Comparison of ENCODE assay signal across 8 cellular contexts in the genomic region with DNA sequence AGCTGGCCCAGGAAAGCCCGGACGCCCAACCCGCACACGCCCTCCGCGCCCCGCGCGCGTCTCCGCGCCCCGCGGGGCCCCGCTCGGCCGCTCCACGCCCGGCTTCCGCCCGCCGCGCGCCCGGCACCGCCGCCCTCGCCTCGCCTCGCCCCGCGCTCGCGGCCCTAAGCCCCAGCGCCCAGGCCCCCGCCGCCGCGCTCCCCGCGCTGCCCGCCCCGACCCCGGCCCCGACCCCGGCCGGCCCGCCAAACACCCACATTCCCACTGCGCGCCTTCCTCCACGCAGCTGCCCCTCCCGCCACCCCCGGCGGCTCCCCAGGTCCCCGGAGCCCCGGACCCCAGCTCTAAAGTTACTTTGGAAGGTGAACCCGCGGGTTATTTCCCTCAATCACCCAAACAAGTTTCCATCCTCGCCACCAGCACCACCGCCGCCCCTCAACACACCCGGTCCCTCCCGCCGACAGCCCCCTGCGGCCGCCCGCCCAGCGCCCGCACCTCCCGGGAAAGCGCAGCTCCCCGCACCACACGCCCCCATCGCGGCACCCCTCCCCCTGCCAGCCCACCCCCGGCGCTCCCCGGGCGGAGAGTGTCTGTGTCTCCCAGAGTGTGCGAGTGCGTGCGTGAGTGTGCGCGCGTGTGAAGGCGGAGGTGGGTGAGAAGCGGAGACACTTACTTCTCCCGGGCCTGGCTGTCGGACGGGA. TPM values are rescaled to one million over a fixed set of nuclear protein-coding genes. Genes with fewer than 3 reads are reported as not detected.
DNase-seq lines count a peak whose midpoint lies in the region; ATAC-seq, FAIRE-seq and TF ChIP-seq lines count a peak whose summit lies in the region.

No MANE protein-coding gene starts in this region.

- WGBS in hepatocyte (ENCODE audit: low lambda C conversion rate, missing lambda C conversion rate) = under 1% methylated on average over 43 of the region's 90 CpGs
- 0 to 2% (median 1%) methylated on average over 39 to 90 of the region's 90 CpGs for WGBS in small intestine, 3 donors

- peak overlapping the region; percentile 90 to 92 for H3K27ac Mint-ChIP-seq in activated naive CD4-positive, alpha-beta T cell treated with anti-CD3 and anti-CD28 coated beads, Interleukin-2, amount 50 U/mL, for 72 hours

- H4K20me1 ChIP-seq in hepatocyte (ENCODE audit: insufficient read depth, poor library complexity, severe bottlenecking) = peaks cover 26% of the 10 kb centered on the region

- no peaks in the 10 kb centered on the region for H3K36me3 ChIP-seq in ACC112 (ENCODE audit: insufficient read depth, low read length)
- H3K36me3 ChIP-seq in MG63 = no peaks in the 10 kb centered on the region
- H3K36me3 ChIP-seq in hepatocyte (replicated peaks; ENCODE audit: insufficient read depth, low read depth) = no peaks in the 10 kb centered on the region
- no peaks in the 10 kb centered on the region for H3K36me3 ChIP-seq in small intestine (ENCODE audit: control insufficient read depth in 2 of 2, insufficient read depth in 2 of 2, low read length in 2 of 2)

- H3K4me3 ChIP-seq in ACC112 (ENCODE audit: low read depth, low read length) (peak overlapping the region; percentile 83), MG63 (peak overlapping the region; percentile 75), hepatocyte (peak overlapping the region; percentile 81), small intestine (ENCODE audit: low read depth in 1 of 2, low read length in 2 of 2) (peak overlapping the region; percentile 90 to 96)

- peaks cover 26% of the 10 kb centered on the region for H3K4me1 ChIP-seq in ACC112 (ENCODE audit: control insufficient read depth, insufficient read depth, low read length, unreplicated experiment)
- peaks cover 10% of the 10 kb centered on the region for H3K4me1 ChIP-seq in hepatocyte (ENCODE audit: insufficient read depth)
- H3K4me1 ChIP-seq in small intestine (ENCODE audit: control insufficient read depth in 2 of 2, insufficient read depth in 1 of 2, low read depth in 1 of 2, low read length in 1 of 2) = peaks cover 0 to 2% of the 10 kb centered on the region in 2 donors

- peaks cover 0 to 10% of the 10 kb centered on the region in 2 donors for H3K36me3 Mint-ChIP-seq in activated naive CD4-positive, alpha-beta T cell treated with anti-CD3 and anti-CD28 coated beads, Interleukin-2, amount 50 U/mL, for 72 hours

- peak overlapping the region; percentile 80 for H3K4me2 ChIP-seq in hepatocyte

- DNase-seq in MG63 (peak; percentile 26), hepatocyte (ENCODE audit: low spot score) (peak; percentile 67), small intestine (peak; percentile 23), SIG-M5 (lab: John Stamatoyannopoulos, UW) (no peak), KBM-7 (no peak)
- DNase-seq in activated naive CD4-positive, alpha-beta T cell treated with anti-CD3 and anti-CD28 coated beads, Interleukin-2, amount 50 U/mL, for 72 hours (ENCODE audit: low spot score in 2 of 2) = peak in 1 of 2 donors; percentile 14

- TF ChIP-seq CTCF in hepatocyte (IDR thresholded peaks at IDR 0.05; ENCODE audit: poor library complexity) = no peak

- H2AFZ ChIP-seq in ACC112 (ENCODE audit: low read length, unreplicated experiment) = no peak overlapping the region
- peak overlapping the region; percentile 73 for H2AFZ ChIP-seq in hepatocyte

- FAIRE-seq in small intestine (lab: Jason Lieb, UNC) = no peak

- peak; percentile 17 for ATAC-seq in GM19025 (IDR thresholded peaks at IDR 0.05; ENCODE audit: low read depth, unreplicated experiment)
- peak in 1 of 2 donors; percentile 12 for ATAC-seq in activated naive CD4-positive, alpha-beta T cell treated with anti-CD3 and anti-CD28 coated beads, Interleukin-2, amount 50 U/mL, for 72 hours

- peak overlapping the region; percentile 41; the same call in 1 of the 2 replicates for H3K27ac ChIP-seq in ACC112 (ENCODE audit: low read depth, low read length)
- peak overlapping the region; percentile 92 for H3K27ac ChIP-seq in hepatocyte
- H3K27ac ChIP-seq in small intestine (ENCODE audit: low read depth in 1 of 2, low read length in 1 of 2) = peak overlapping the region; percentile 71 to 80

- in situ Hi-C loops in KBM-7 (cut with MboI; ENCODE audit: low pct_unique_long_range_greater_than_20kb, low sequenced_read_pairs) = no loop called here

- H3K9me2 ChIP-seq in hepatocyte (replicated peaks; ENCODE audit: insufficient read depth) = no peaks in the 10 kb centered on the region

- H3K9me3 Mint-ChIP-seq in activated naive CD4-positive, alpha-beta T cell treated with anti-CD3 and anti-CD28 coated beads, Interleukin-2, amount 50 U/mL, for 72 hours = no peaks in the 10 kb centered on the region

- H3K79me2 ChIP-seq in ACC112 (ENCODE audit: control insufficient read depth, insufficient read depth, low read length, unreplicated experiment) (peaks cover 21% of the 10 kb centered on the region), hepatocyte (peaks cover 42% of the 10 kb centered on the region)

- no peaks in the 10 kb centered on the region for H3K27me3 ChIP-seq in ACC112 (ENCODE audit: insufficient read depth, low read length)
- H3K27me3 ChIP-seq in MG63 = peaks cover 4% of the 10 kb centered on the region
- no peaks in the 10 kb centered on the region for H3K27me3 ChIP-seq in hepatocyte
- H3K27me3 ChIP-seq in small intestine (ENCODE audit: control insufficient read depth in 2 of 2, insufficient read depth in 2 of 2, low read length in 2 of 2) = no peaks in the 10 kb centered on the region

- H3K9me3 ChIP-seq in MG63 (no peaks in the 10 kb centered on the region), hepatocyte (ENCODE audit: low read depth) (no peaks in the 10 kb centered on the region), small intestine (ENCODE audit: control insufficient read depth, low read depth) (no peaks in the 10 kb centered on the region)

RNA-seq across cellular contexts. Expression of a gene that starts 0.4 kb away (rescaled TPM):
- total RNA-seq in MG63 (2014; rRNA removed; shearing (Covaris generic); ENCODE audit: low replicate concordance) = 12.3 and 13.8 TPM in 2 replicates
- total RNA-seq in activated naive CD4-positive, alpha-beta T cell treated with anti-CD3 and anti-CD28 coated beads, Interleukin-2, amount 50 U/mL, for 72 hours = 10 to 100 TPM in 1 of 2 donors, 1 to 10 TPM in 1; 10.0 to 20.9 TPM
- 23.7 and 29.3 TPM in 2 replicates for total RNA-seq in hepatocyte
- polyA plus RNA-seq in hepatocyte = 47.7 and 48.2 TPM in 2 replicates
- 10 to 100 TPM in 2 of 3 donors, 1 to 10 TPM in 1; 2.9 to 11.9 (median 11.8) TPM for polyA plus RNA-seq in small intestine

Comparison
In these comparisons a context has a peak if more than half of its experiments do, and no peak if none do; other contexts are left out.
1. H3K27ac ChIP-seq: peak in every context shown above with its lines; median percentile 92 in hepatocyte; 76 in small intestine; 41 in ACC112.
2. DNase-seq: peak in MG63 (single experiment), hepatocyte (single experiment) and small intestine (single experiment); none in SIG-M5 (single experiment) and KBM-7 (single experiment).
3. Peak in every context shown above with its lines, with median percentiles within 50 percentile points of each other: H3K4me3 ChIP-seq.